Comparison of ENCODE assay signal across 8 cellular contexts in genomic region chr3:58568572-58569286, GRCh38. TPM values are rescaled to one million over a fixed set of nuclear protein-coding genes. Genes with fewer than 3 reads are reported as not detected.
DNase-seq lines count a peak whose midpoint lies in the region; ATAC-seq and TF ChIP-seq lines count a peak whose summit lies in the region.

No MANE protein-coding gene starts in this region.

- DNase-seq in AG10803 (ENCODE audit: low read depth) (peak; percentile 65), GM19238 (ENCODE audit: insufficient read length, low spot score) (peak; percentile 21), NCI-H2081 treated with DMSO at 0.1 percent for 48 hours (lab: John Stamatoyannopoulos, UW) (peak; percentile 3), cerebellum (ENCODE audit: low spot score) (peak; percentile 79), left kidney (ENCODE audit: low read depth, low spot score) (peak; percentile 82)
- DNase-seq in activated CD4-positive, alpha-beta T cell treated with anti-CD3 and anti-CD28 coated beads for 24 hours (ENCODE audit: low read depth in 2 of 2) = peak; percentile 62 to 80
- DNase-seq in stimulated activated CD4-positive, alpha-beta T cell treated with anti-CD3 and anti-CD28 coated beads, Interleukin-4, amount 100 ng/mL, for 24 hours = peak; percentile 76

- peak; percentile 96 for TF ChIP-seq CTCF in AG10803 (conservative IDR thresholded peaks at IDR 0.05; ENCODE audit: low read length)

- H3K4me3 ChIP-seq in AG10803 (ENCODE audit: low read length) = no peak overlapping the region

- no peak for ATAC-seq in GM21526 (IDR thresholded peaks at IDR 0.05; ENCODE audit: low FRiP score, unreplicated experiment)

RNA-seq across cellular contexts. Expression of gene FAM107A, which starts 8.5 kb away (rescaled TPM):
- 13.1 TPM for total RNA-seq in cerebellum

RNA-seq across cellular contexts. Expression of gene ACOX2, which starts 31.7 kb away (rescaled TPM):
- total RNA-seq in cerebellum = 3.4 TPM

Comparison
In these comparisons a context has a peak if more than half of its experiments do, and no peak if none do; other contexts are left out.
1. DNase-seq: peak in every context shown above with its lines; median percentile 82 in left kidney; 79 in cerebellum; 76 in stimulated activated CD4-positive, alpha-beta T cell treated with anti-CD3 and anti-CD28 coated beads, Interleukin-4, amount 100 ng/mL, for 24 hours; 71 in activated CD4-positive, alpha-beta T cell treated with anti-CD3 and anti-CD28 coated beads for 24 hours; 65 in AG10803; 21 in GM19238; 3 in NCI-H2081 treated with DMSO at 0.1 percent for 48 hours.